9 cellular contexts compared by ENCODE assay signal in the genomic region with DNA sequence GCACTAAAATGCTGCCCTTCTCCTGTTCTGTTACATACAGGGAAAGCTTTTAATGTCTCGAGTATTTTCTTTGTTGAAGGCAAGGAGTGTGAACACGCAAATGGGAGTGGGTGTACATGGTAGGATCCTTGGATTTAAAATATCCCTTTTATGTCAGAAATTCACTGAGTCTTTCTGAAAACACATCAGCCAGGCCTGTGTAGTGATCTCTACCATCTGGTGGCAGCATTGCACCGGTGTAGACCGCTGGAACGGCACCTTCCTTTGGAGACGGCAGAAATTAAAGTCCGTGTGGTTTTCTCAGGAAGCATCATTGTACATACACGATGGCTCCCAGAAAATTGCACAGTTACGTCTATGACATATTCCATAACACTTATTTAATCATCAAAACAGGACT.
DNase-seq lines count a peak whose midpoint lies in the region; ATAC-seq, FAIRE-seq and TF ChIP-seq lines count a peak whose summit lies in the region.
"Had no signal": no experiment of that assay in that cellular context is flagged by ENCODE, and none has a peak within 500 bp of the region (broad histone marks: within the 10 kb centered on the region; RNA-seq: fewer than 3 reads in every experiment).

No MANE protein-coding gene starts in this region.

- no peaks in the 10 kb centered on the region for H3K4me1 ChIP-seq in PC-9 (replicated peaks; ENCODE audit: insufficient read depth)
- H3K4me1 ChIP-seq in kidney (ENCODE audit: control insufficient read depth in 1 of 2, insufficient read depth in 1 of 2, low read depth in 1 of 2, low read length in 2 of 2), result no peaks in the 10 kb centered on the region

- H3K9me2 ChIP-seq in PC-9 (ENCODE audit: insufficient read depth), result no peaks in the 10 kb centered on the region

- ATAC-seq in HG02973 (IDR thresholded peaks at IDR 0.05; ENCODE audit: unreplicated experiment) (no peak), HG02763 (IDR thresholded peaks at IDR 0.05; ENCODE audit: unreplicated experiment) (no peak), GM19351 (IDR thresholded peaks at IDR 0.05; ENCODE audit: unreplicated experiment) (no peak), GM18867 (IDR thresholded peaks at IDR 0.05; ENCODE audit: unreplicated experiment) (no peak)

- H3K9me3 ChIP-seq in PC-9 (ENCODE audit: insufficient read depth, low read depth) (no peaks in the 10 kb centered on the region), kidney (ENCODE audit: control insufficient read depth in 1 of 2, low read length in 2 of 2) (no peaks in the 10 kb centered on the region)

- DNase-seq in ELF-1 (ENCODE audit: low read depth, low spot score), result peak; percentile 41
- peak; percentile 68 for DNase-seq in Kasumi-1 (lab: John Stamatoyannopoulos, UW)
- peak in 1 of 2 experiments; percentile 13 for DNase-seq in PC-9
- no peak for DNase-seq in kidney

- no peaks in the 10 kb centered on the region for H3F3A ChIP-seq in PC-9 (ENCODE audit: insufficient read depth, low read depth)

- H2AFZ ChIP-seq in PC-9, result no peak overlapping the region

- no peak overlapping the region for H3K4me2 ChIP-seq in PC-9

- CTCF ChIA-PET in PC-9 (lab: Charles Lee), result no interaction called here

- H3K79me2 ChIP-seq in PC-9 (ENCODE audit: low read depth), result no peaks in the 10 kb centered on the region

- TF ChIP-seq CTCF in PC-9 (conservative IDR thresholded peaks at IDR 0.05) (peak; percentile 51), kidney (IDR thresholded peaks at IDR 0.05; ENCODE audit: borderline replicate concordance, extremely low read depth, insufficient read depth) (peak; percentile 51)

- no TSS peak for BruUV-seq in PC-9 (replicated peaks; lab: Mats Ljungman, UMichigan)

- H3K4me3 ChIP-seq in PC-9 (no peak overlapping the region), kidney (ENCODE audit: low read length in 2 of 2) (no peak overlapping the region)
- H3K4me3 ChIP-seq: skin epidermis had no signal

- H4K20me1 ChIP-seq in PC-9 (ENCODE audit: insufficient read depth), result no peaks in the 10 kb centered on the region

- FAIRE-seq in kidney (lab: Jason Lieb, UNC), result no peak

- no peak overlapping the region for H3K27ac ChIP-seq in PC-9
- no peak overlapping the region for H3K27ac ChIP-seq in kidney (ENCODE audit: low read depth in 2 of 2, low read length in 2 of 2)
- H3K27ac ChIP-seq: skin epidermis had no signal

- H3K9ac ChIP-seq in kidney (ENCODE audit: low read length in 2 of 2), result no peak overlapping the region

- peaks cover 19% of the 10 kb centered on the region for H3K27me3 ChIP-seq in PC-9 (ENCODE audit: insufficient read depth, low read depth)

- intact Hi-C loops in PC-9 (cut with micrococcal nuclease; ENCODE audit: unreplicated experiment) (no loop called here), kidney (cut with DNase I) (no loop called here)

- H3K36me3 ChIP-seq in PC-9 (ENCODE audit: low read depth) (no peaks in the 10 kb centered on the region), kidney (ENCODE audit: control insufficient read depth in 1 of 2, insufficient read depth in 2 of 2, low read length in 2 of 2) (no peaks in the 10 kb centered on the region)

- POLR2A ChIA-PET in PC-9 (lab: Charles Lee; ENCODE audit: unreplicated experiment), result no interaction called here
